Comparison of ENCODE assay signal across 7 cellular contexts in the genomic region with DNA sequence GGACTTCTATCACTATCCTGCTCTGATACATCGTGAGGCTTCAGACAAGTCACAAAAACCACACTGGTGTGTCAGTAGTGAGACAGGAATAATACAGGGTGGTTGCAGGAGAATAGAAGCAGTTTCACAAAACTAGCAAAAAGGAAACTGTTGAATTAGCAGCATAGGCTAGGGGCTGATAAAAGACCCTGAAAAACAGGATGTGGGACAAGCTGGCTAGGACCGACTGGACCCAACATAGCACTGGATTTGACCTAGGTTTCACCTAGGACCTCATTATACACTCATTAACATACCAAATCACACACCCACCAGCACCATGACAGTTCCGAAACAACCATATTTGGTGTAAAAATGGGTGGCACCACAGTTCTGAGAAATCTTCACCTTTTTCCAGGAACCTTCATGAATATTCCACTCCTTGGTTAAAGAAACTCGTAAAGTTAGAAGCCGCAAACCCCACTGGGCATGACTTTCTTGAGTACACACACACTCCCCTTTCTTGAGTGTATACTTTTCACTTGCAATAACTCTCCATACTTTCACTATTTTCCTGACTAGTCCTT.
DNase-seq lines count a peak whose midpoint lies in the region; ATAC-seq and TF ChIP-seq lines count a peak whose summit lies in the region.

No MANE protein-coding gene starts in this region.

- peaks cover 67% of the 10 kb centered on the region for H3K4me1 Mint-ChIP-seq in activated T-cell treated with anti-CD3 and anti-CD28 coated beads, Interleukin-2, amount 50 U/mL, for 72 hours (ENCODE audit: low read depth)
- peaks cover 23 to 29% of the 10 kb centered on the region in 2 donors for H3K4me1 Mint-ChIP-seq in stimulated activated naive B cell treated with anti-CD40 and anti-IgM and Interleukin-4, amounts not matched to agents 10 μg/mL and 1 μg/mL and 100 μg/mL, for 72 hours

- H3K4me3 Mint-ChIP-seq in activated T-cell treated with anti-CD3 and anti-CD28 coated beads, Interleukin-2, amount 50 U/mL, for 72 hours, result peak overlapping the region; percentile 59 to 61
- H3K4me3 Mint-ChIP-seq in stimulated activated naive B cell treated with anti-CD40 and anti-IgM and Interleukin-4, amounts not matched to agents 10 μg/mL and 1 μg/mL and 100 μg/mL, for 72 hours, result peak overlapping the region; percentile 27 to 44

- peaks cover 6% of the 10 kb centered on the region for H3K27me3 Mint-ChIP-seq in activated T-cell treated with anti-CD3 and anti-CD28 coated beads, Interleukin-2, amount 50 U/mL, for 72 hours (ENCODE audit: low read depth)
- peaks cover 3 to 9% of the 10 kb centered on the region in 2 donors for H3K27me3 Mint-ChIP-seq in stimulated activated naive B cell treated with anti-CD40 and anti-IgM and Interleukin-4, amounts not matched to agents 10 μg/mL and 1 μg/mL and 100 μg/mL, for 72 hours

- peaks cover 0 to 4% of the 10 kb centered on the region in 2 donors for H3K9me3 Mint-ChIP-seq in activated T-cell treated with anti-CD3 and anti-CD28 coated beads, Interleukin-2, amount 50 U/mL, for 72 hours
- peaks cover 4 to 5% of the 10 kb centered on the region in 2 donors for H3K9me3 Mint-ChIP-seq in stimulated activated naive B cell treated with anti-CD40 and anti-IgM and Interleukin-4, amounts not matched to agents 10 μg/mL and 1 μg/mL and 100 μg/mL, for 72 hours

- H3K27ac Mint-ChIP-seq in activated T-cell treated with anti-CD3 and anti-CD28 coated beads, Interleukin-2, amount 50 U/mL, for 72 hours, result peak overlapping the region; percentile 66
- H3K27ac Mint-ChIP-seq in stimulated activated naive B cell treated with anti-CD40 and anti-IgM and Interleukin-4, amounts not matched to agents 10 μg/mL and 1 μg/mL and 100 μg/mL, for 72 hours, result peak overlapping the region; percentile 79

- DNase-seq in activated T-cell treated with anti-CD3 and anti-CD28 coated beads, Interleukin-2, amount 50 U/mL, for 72 hours, result peak; percentile 61 to 71
- peak; percentile 49 for DNase-seq in stimulated activated naive B cell treated with anti-CD40 and anti-IgM and Interleukin-4, amounts not matched to agents 10 μg/mL and 1 μg/mL and 100 μg/mL, for 72 hours
- no peak for DNase-seq in DMS53 (lab: John Stamatoyannopoulos, UW)
- no peak for DNase-seq in GM10266 (ENCODE audit: extremely low spot score)
- no peak for DNase-seq in NCI-H1436 treated with DMSO at 0.1 percent for 48 hours (lab: John Stamatoyannopoulos, UW)

- TF ChIP-seq CTCF in GM10266 (IDR thresholded peaks at IDR 0.05; ENCODE audit: control insufficient read depth, insufficient read depth, low read depth, missing control alignments), result no peak

- peaks cover 0 to 2% of the 10 kb centered on the region in 2 donors for H3K36me3 Mint-ChIP-seq in activated T-cell treated with anti-CD3 and anti-CD28 coated beads, Interleukin-2, amount 50 U/mL, for 72 hours (ENCODE audit: insufficient read depth in 2 of 2)
- H3K36me3 Mint-ChIP-seq in stimulated activated naive B cell treated with anti-CD40 and anti-IgM and Interleukin-4, amounts not matched to agents 10 μg/mL and 1 μg/mL and 100 μg/mL, for 72 hours, result peaks cover 3 to 4% of the 10 kb centered on the region in 2 donors

- ATAC-seq in GM21367 (IDR thresholded peaks at IDR 0.05; ENCODE audit: unreplicated experiment) (peak; percentile 50), HG03354 (IDR thresholded peaks at IDR 0.05; ENCODE audit: poor library complexity, severe bottlenecking, unreplicated experiment) (peak; percentile 74)
- peak; percentile 87 to 89 for ATAC-seq in activated T-cell treated with anti-CD3 and anti-CD28 coated beads, Interleukin-2, amount 50 U/mL, for 72 hours (replicated peaks in 1 of 2)
- ATAC-seq in stimulated activated naive B cell treated with anti-CD40 and anti-IgM and Interleukin-4, amounts not matched to agents 10 μg/mL and 1 μg/mL and 100 μg/mL, for 72 hours (replicated peaks), result peak; percentile 80 to 82

Comparison
In these comparisons a context has a peak if more than half of its experiments do, and no peak if none do; other contexts are left out.
1. DNase-seq: peak in activated T-cell treated with anti-CD3 and anti-CD28 coated beads, Interleukin-2, amount 50 U/mL, for 72 hours (2 of 2) and stimulated activated naive B cell treated with anti-CD40 and anti-IgM and Interleukin-4, amounts not matched to agents 10 μg/mL and 1 μg/mL and 100 μg/mL, for 72 hours (single experiment); none in DMS53 (single experiment), GM10266 (single experiment) and NCI-H1436 treated with DMSO at 0.1 percent for 48 hours (single experiment).
2. Peak in every context shown above with its lines, with median percentiles within 50 percentile points of each other: ATAC-seq.